ENCODE assay signal across 9 cellular contexts in genomic region chr20:36465109-36466080, GRCh38.
A peak's percentile ranks its signal among the peaks of the same experiment; 100 is the strongest.
DNase-seq lines count a peak whose midpoint lies in the region; ATAC-seq and TF ChIP-seq lines count a peak whose summit lies in the region.
"Had no signal": no experiment of that assay in that cellular context is flagged by ENCODE, and none has a peak within 500 bp of the region (broad histone marks: within the 10 kb centered on the region; RNA-seq: fewer than 3 reads in every experiment).

No MANE protein-coding gene starts in this region.

- TF ChIP-seq EP300 in suprapubic skin (IDR thresholded peaks at IDR 0.05) = no peak

- H3K36me3 ChIP-seq in HUES6 (ENCODE audit: control insufficient read depth, insufficient read depth, low read length) = peaks cover 7% of the 10 kb centered on the region
- peaks cover 6% of the 10 kb centered on the region; the same call in 1 of the 2 replicates for H3K36me3 ChIP-seq in WERI-Rb-1
- peaks cover 10 to 14% of the 10 kb centered on the region in 2 experiments for H3K36me3 ChIP-seq in mesenchymal stem cell (ENCODE audit: control insufficient read depth in 1 of 2, insufficient read depth in 2 of 2, low read depth in 1 of 2, low read length in 2 of 2)
- no peaks in the 10 kb centered on the region for H3K36me3 ChIP-seq in suprapubic skin

- no peak overlapping the region for H3K4ac ChIP-seq in mesenchymal stem cell (ENCODE audit: low read depth in 1 of 2, low read length in 2 of 2)

- peak overlapping the region; percentile 55 for H3K4me2 ChIP-seq in mesenchymal stem cell (ENCODE audit: low read length, poor library complexity, severe bottlenecking)

- peak overlapping the region; percentile 25; the same call in 1 of the 2 replicates for H3K4me3 ChIP-seq in HUES6 (ENCODE audit: low read depth, low read length)
- H3K4me3 ChIP-seq in WERI-Rb-1 (ENCODE audit: low read depth, low read length) = no peak overlapping the region
- peak overlapping the region in 1 of 2 experiments; percentile 68 for H3K4me3 ChIP-seq in mesenchymal stem cell (ENCODE audit: insufficient read depth in 1 of 2, low read depth in 1 of 2, low read length in 2 of 2)
- peak overlapping the region; percentile 10 for H3K4me3 ChIP-seq in suprapubic skin

- no peak overlapping the region for H4K8ac ChIP-seq in mesenchymal stem cell (ENCODE audit: low read length)

- H3K9ac ChIP-seq in HUES6 (ENCODE audit: low read length) (peak overlapping the region; percentile 59), mesenchymal stem cell (ENCODE audit: low read length) (peak overlapping the region; percentile 80)
- H3K9ac ChIP-seq: parathyroid adenoma had no signal

- peak in 1 of 2 donors; percentile 45 for TF ChIP-seq POLR2A in suprapubic skin (IDR thresholded peaks at IDR 0.05)

- H2BK15ac ChIP-seq in mesenchymal stem cell (ENCODE audit: low read depth, poor library complexity, severe bottlenecking) = no peak overlapping the region

- H3K27me3 ChIP-seq in HUES6 (ENCODE audit: control insufficient read depth, insufficient read depth, low read length) (no peaks in the 10 kb centered on the region), WERI-Rb-1 (ENCODE audit: insufficient read depth, low read depth, severe bottlenecking) (no peaks in the 10 kb centered on the region), mesenchymal stem cell (ENCODE audit: control insufficient read depth in 1 of 2, insufficient read depth in 1 of 2, low read length in 2 of 2) (no peaks in the 10 kb centered on the region), suprapubic skin (no peaks in the 10 kb centered on the region)

- H3K79me1 ChIP-seq in mesenchymal stem cell (replicated peaks; ENCODE audit: low read length, poor library complexity, severe bottlenecking) = no peaks in the 10 kb centered on the region

- H3K4me3 Mint-ChIP-seq in chondrocyte (ENCODE audit: unreplicated experiment) = peak overlapping the region; percentile 61

- H3K27me3 Mint-ChIP-seq in chondrocyte (ENCODE audit: low read depth) = no peaks in the 10 kb centered on the region

- H2BK120ac ChIP-seq in mesenchymal stem cell (ENCODE audit: low read depth, low read length) = no peak overlapping the region

- H3K23ac ChIP-seq in mesenchymal stem cell (ENCODE audit: low read length in 2 of 2) = no peak overlapping the region

- H2BK5ac ChIP-seq in mesenchymal stem cell (ENCODE audit: low read depth, low read length, poor library complexity, severe bottlenecking) = no peak overlapping the region

- peaks cover 76% of the 10 kb centered on the region for H3K4me1 Mint-ChIP-seq in chondrocyte (ENCODE audit: low read depth)

- no peak overlapping the region for H4K91ac ChIP-seq in mesenchymal stem cell (ENCODE audit: low read length)

- H3K9me3 ChIP-seq in HUES6 (ENCODE audit: control insufficient read depth, insufficient read depth, low read depth, low read length) (no peaks in the 10 kb centered on the region), WERI-Rb-1 (ENCODE audit: severe bottlenecking) (no peaks in the 10 kb centered on the region), mesenchymal stem cell (ENCODE audit: control insufficient read depth, low read length) (no peaks in the 10 kb centered on the region), suprapubic skin (no peaks in the 10 kb centered on the region)

- no peak for ATAC-seq in GM21526 (IDR thresholded peaks at IDR 0.05; ENCODE audit: low FRiP score, unreplicated experiment)

- peak overlapping the region; percentile 90 for H3K27ac Mint-ChIP-seq in chondrocyte (ENCODE audit: unreplicated experiment)

- peaks cover 2% of the 10 kb centered on the region for H3K36me3 Mint-ChIP-seq in chondrocyte (ENCODE audit: low read depth)

- DNase-seq in AG09319 (ENCODE audit: extremely low read depth, low read depth) (peak; percentile 65), WERI-Rb-1 (no peak), chondrocyte (ENCODE audit: low spot score) (no peak), mesenchymal stem cell (peak; percentile 87), suprapubic skin (ENCODE audit: low spot score in 2 of 2) (peak in 1 of 2 donors; percentile 84), GM19238 (ENCODE audit: insufficient read length, low spot score) (no peak)

- H2AK5ac ChIP-seq in mesenchymal stem cell (ENCODE audit: low read length, severe bottlenecking) = peak overlapping the region; percentile 50

- H3K9me3 Mint-ChIP-seq in chondrocyte (ENCODE audit: low read depth) = no peaks in the 10 kb centered on the region

- no peak overlapping the region for H2AFZ ChIP-seq in mesenchymal stem cell (ENCODE audit: low read depth, low read length)
- H2AFZ ChIP-seq: parathyroid adenoma had no signal

- no peak overlapping the region for H2BK12ac ChIP-seq in mesenchymal stem cell (ENCODE audit: low read length in 2 of 2)

- H3K27ac ChIP-seq in HUES6 (ENCODE audit: low read depth, low read length) = peak overlapping the region; percentile 72; the same call in 1 of the 2 replicates
- peak overlapping the region; percentile 46 for H3K27ac ChIP-seq in WERI-Rb-1
- peak overlapping the region; percentile 87 for H3K27ac ChIP-seq in mesenchymal stem cell (ENCODE audit: low read length, poor library complexity, severe bottlenecking)
- H3K27ac ChIP-seq in suprapubic skin = peak overlapping the region; percentile 97
- H3K27ac ChIP-seq: parathyroid adenoma had no signal

- peak overlapping the region in 1 of 2 experiments; percentile 54 for H3K18ac ChIP-seq in mesenchymal stem cell (ENCODE audit: low read depth in 1 of 2, low read length in 2 of 2)

- no peak overlapping the region for H3K14ac ChIP-seq in mesenchymal stem cell (ENCODE audit: low read length in 2 of 2)

- TF ChIP-seq CTCF in AG09319 (IDR thresholded peaks at IDR 0.05; ENCODE audit: low read depth, low read length) = no peak; the same call in 1 of the 2 replicates
- TF ChIP-seq CTCF in WERI-Rb-1 (IDR thresholded peaks at IDR 0.05; ENCODE audit: low read depth, low read length) = no peak
- no peak for TF ChIP-seq CTCF in chondrocyte (IDR thresholded peaks at IDR 0.05)
- TF ChIP-seq CTCF in suprapubic skin (IDR thresholded peaks at IDR 0.05) = no peak

- H3K4me1 ChIP-seq in HUES6 (ENCODE audit: control insufficient read depth, insufficient read depth, low read length) = peaks cover 62% of the 10 kb centered on the region
- peaks cover 54% of the 10 kb centered on the region for H3K4me1 ChIP-seq in mesenchymal stem cell (ENCODE audit: control insufficient read depth, insufficient read depth, low read depth, low read length)
- peaks cover 84% of the 10 kb centered on the region for H3K4me1 ChIP-seq in suprapubic skin

- 34% methylated on average over 9 of the region's 12 CpGs for WGBS in mesenchymal stem cell
- WGBS in suprapubic skin = 37% methylated on average over 12 of the region's 12 CpGs

Comparison
In these comparisons a context has a peak if more than half of its experiments do, and no peak if none do; other contexts are left out.
1. DNase-seq: peak in AG09319 (single experiment) and mesenchymal stem cell (single experiment); none in WERI-Rb-1 (single experiment), chondrocyte (single experiment) and GM19238 (single experiment).
2. H3K27ac ChIP-seq: peak in every context shown above with its lines; median percentile 97 in suprapubic skin; 87 in mesenchymal stem cell; 72 in HUES6; 46 in WERI-Rb-1.